In the genomic region with DNA sequence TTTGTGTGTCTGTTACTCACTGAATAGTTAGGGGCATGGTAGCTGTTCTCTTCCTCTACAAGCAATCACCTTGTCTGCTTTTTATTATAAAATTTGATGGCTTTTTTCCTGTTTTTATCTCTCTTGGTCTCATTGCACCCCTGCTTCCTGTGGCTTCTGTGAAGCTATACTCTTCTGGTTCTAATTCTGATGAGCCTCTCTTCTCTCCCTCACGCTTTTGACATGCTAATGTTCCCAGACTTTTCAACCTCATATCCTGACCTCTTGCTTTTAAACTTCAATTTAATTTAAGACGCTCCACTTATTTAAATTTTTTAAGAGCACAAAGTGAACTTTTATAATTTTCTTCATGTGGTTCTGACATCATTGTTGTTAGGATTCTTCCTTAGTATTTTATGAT, we compare ENCODE assay signal across 1 cellular context.
TF ChIP-seq lines count a peak whose summit lies in the region.

No MANE protein-coding gene starts in this region.

TF ChIP-seq in H1, 55 proteins besides CTCF, POLR2A, EP300 and RAD21:
- no peak for TF ChIP-seq CTBP2 (IDR thresholded peaks at IDR 0.05; ENCODE audit: borderline replicate concordance, insufficient read depth, insufficient read length, low read length)
- TF ChIP-seq, protein P1, sequence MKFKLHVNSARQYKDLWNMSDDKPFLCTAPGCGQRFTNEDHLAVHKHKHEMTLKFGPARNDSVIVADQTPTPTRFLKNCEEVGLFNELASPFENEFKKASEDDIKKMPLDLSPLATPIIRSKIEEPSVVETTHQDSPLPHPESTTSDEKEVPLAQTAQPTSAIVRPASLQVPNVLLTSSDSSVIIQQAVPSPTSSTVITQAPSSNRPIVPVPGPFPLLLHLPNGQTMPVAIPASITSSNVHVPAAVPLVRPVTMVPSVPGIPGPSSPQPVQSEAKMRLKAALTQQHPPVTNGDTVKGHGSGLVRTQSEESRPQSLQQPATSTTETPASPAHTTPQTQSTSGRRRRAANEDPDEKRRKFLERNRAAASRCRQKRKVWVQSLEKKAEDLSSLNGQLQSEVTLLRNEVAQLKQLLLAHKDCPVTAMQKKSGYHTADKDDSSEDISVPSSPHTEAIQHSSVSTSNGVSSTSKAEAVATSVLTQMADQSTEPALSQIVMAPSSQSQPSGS (IDR thresholded peaks at IDR 0.05; ENCODE audit: low read length): no peak
- no peak for TF ChIP-seq CHD1 (IDR thresholded peaks at IDR 0.05; ENCODE audit: low read depth, low read length)
- no peak for TF ChIP-seq RNF2 (IDR thresholded peaks at IDR 0.05; ENCODE audit: borderline replicate concordance, low read depth, low read length, missing control alignments, poor library complexity, severe bottlenecking)
- TF ChIP-seq TAF1 (IDR thresholded peaks at IDR 0.05; ENCODE audit: low read depth, low read length): no peak
- TF ChIP-seq CBX5 (IDR thresholded peaks at IDR 0.05; ENCODE audit: low read depth, low read length): no peak
- no peak for TF ChIP-seq YY1 (IDR thresholded peaks at IDR 0.05; ENCODE audit: low read depth, low read length)
- TF ChIP-seq SIRT6 (IDR thresholded peaks at IDR 0.05; ENCODE audit: low read length): no peak
- TF ChIP-seq ZNF274 (IDR thresholded peaks at IDR 0.05; ENCODE audit: borderline replicate concordance, extremely low read depth, low read length): no peak
- TF ChIP-seq SUZ12 (IDR thresholded peaks at IDR 0.05; ENCODE audit: low read length): no peak
- no peak for TF ChIP-seq RFX5 (IDR thresholded peaks at IDR 0.05; ENCODE audit: borderline replicate concordance, low read depth, low read length)
- TF ChIP-seq POU5F1 (IDR thresholded peaks at IDR 0.05; ENCODE audit: low read depth, low read length): no peak
- no peak for TF ChIP-seq TAF7 (optimal IDR thresholded peaks at IDR 0.05; ENCODE audit: borderline replicate concordance, low read depth, low read length)
- no peak for TF ChIP-seq JUND (IDR thresholded peaks at IDR 0.05; ENCODE audit: low read length)
- TF ChIP-seq SIN3A (conservative IDR thresholded peaks at IDR 0.05 in 1 of 2, IDR thresholded peaks at IDR 0.05 in 1 of 2; ENCODE audit: low read depth in 1 of 2, low read length in 2 of 2): no peak
- TF ChIP-seq MAFK (IDR thresholded peaks at IDR 0.05; ENCODE audit: low read depth, low read length): no peak
- no peak for TF ChIP-seq HDAC6 (IDR thresholded peaks at IDR 0.05; ENCODE audit: low read depth, low read length)
- TF ChIP-seq TCF12 (IDR thresholded peaks at IDR 0.05; ENCODE audit: low read depth, low read length): no peak
- TF ChIP-seq, protein P2, sequence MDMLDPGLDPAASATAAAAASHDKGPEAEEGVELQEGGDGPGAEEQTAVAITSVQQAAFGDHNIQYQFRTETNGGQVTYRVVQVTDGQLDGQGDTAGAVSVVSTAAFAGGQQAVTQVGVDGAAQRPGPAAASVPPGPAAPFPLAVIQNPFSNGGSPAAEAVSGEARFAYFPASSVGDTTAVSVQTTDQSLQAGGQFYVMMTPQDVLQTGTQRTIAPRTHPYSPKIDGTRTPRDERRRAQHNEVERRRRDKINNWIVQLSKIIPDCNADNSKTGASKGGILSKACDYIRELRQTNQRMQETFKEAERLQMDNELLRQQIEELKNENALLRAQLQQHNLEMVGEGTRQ (IDR thresholded peaks at IDR 0.05; ENCODE audit: low read length): no peak
TF ChIP-seq in H1: peak in this region for 0.
